19 cellular contexts compared by ENCODE assay signal in genomic region chr7:101868191-101868950, GRCh38. TPM values are rescaled to one million over a fixed set of nuclear protein-coding genes. Genes with fewer than 3 reads are reported as not detected.
DNase-seq lines count a peak whose midpoint lies in the region; ATAC-seq, FAIRE-seq and TF ChIP-seq lines count a peak whose summit lies in the region.
"Had no signal": no experiment of that assay in that cellular context is flagged by ENCODE, and none has a peak within 500 bp of the region (broad histone marks: within the 10 kb centered on the region; RNA-seq: fewer than 3 reads in every experiment).

No MANE protein-coding gene starts in this region.

- H3K56ac ChIP-seq in IMR-90 (ENCODE audit: extremely low read depth, insufficient read depth, low read length) (no peak overlapping the region), H1 (replicated peaks; ENCODE audit: insufficient read length, low read depth, low read length) (no peak overlapping the region)

- in situ Hi-C loops in IMR-90 (cut with MboI; ENCODE audit: low sequenced_read_pairs) = no loop called here

- DNase-seq in Caco-2 (no peak), IMR-90 (no peak), H1 (ENCODE audit: low read depth in 1 of 2, low spot score in 2 of 2) (no peak), osteocyte (ENCODE audit: extremely low spot score, unreplicated experiment) (no peak), GOT3 (lab: John Stamatoyannopoulos, UW) (no peak), NCI-H1048 (lab: John Stamatoyannopoulos, UW) (no peak)
- no peak for DNase-seq in activated CD4-positive, alpha-beta T cell treated with anti-CD3 and anti-CD28 coated beads for 4 hours
- DNase-seq in activated CD8-positive, alpha-beta T cell treated with anti-CD3 and anti-CD28 coated beads for 36 hours = no peak
- DNase-seq: activated CD4-positive, alpha-beta T cell treated with anti-CD3 and anti-CD28 coated beads for 1 hour; CD8-positive, alpha-beta T cell; left colon; NCI-H1694 treated with DMSO at 0.1 percent for 48 hours; NCI-H226; occipital lobe had no signal

- H3K27me3 ChIP-seq in Caco-2 (replicated peaks; ENCODE audit: control insufficient read depth, insufficient read depth, low read length) (no peaks in the 10 kb centered on the region), IMR-90 (ENCODE audit: control insufficient read depth, insufficient read depth, low read length) (no peaks in the 10 kb centered on the region), H1 (replicated peaks in 1 of 4; ENCODE audit: control insufficient read depth in 3 of 4, extremely low read depth in 1 of 4, insufficient read depth in 3 of 4, low read length in 3 of 4) (no peaks in the 10 kb centered on the region)
- H3K27me3 ChIP-seq: gastroesophageal sphincter, right atrium auricular region had no signal

- BruUV-seq in Caco-2 (replicated peaks; lab: Mats Ljungman, UMichigan) = no TSS peak
- BruUV-seq in IMR-90 (replicated peaks; lab: Mats Ljungman, UMichigan) = no TSS peak

- H3K9me1 ChIP-seq in IMR-90 (ENCODE audit: insufficient read depth, low read length) = peaks cover 31% of the 10 kb centered on the region

- H2BK120ac ChIP-seq in IMR-90 (ENCODE audit: low read depth, low read length) (no peak overlapping the region), H1 (replicated peaks; ENCODE audit: low read depth, low read length) (no peak overlapping the region)

- CTCF ChIA-PET in Caco-2 (lab: Charles Lee) (no interaction called here), IMR-90 (lab: Yijun Ruan, JAX) (no interaction called here), H1 (lab: Charles Lee; ENCODE audit: partially characterized antibody) (interaction anchor here (0.9 to 2.3 kb wide), 4 partner anchors 10 to 88 kb away, joined by 3 to 12 read pairs (median 4); no protein-coding TSS in a partner anchor)
- CTCF ChIA-PET in activated CD8-positive, alpha-beta T cell treated with anti-CD3 and anti-CD28 coated beads for 36 hours (lab: Charles Lee) = no interaction called here

- peak overlapping the region; percentile 25 for H2AK9ac ChIP-seq in IMR-90 (replicated peaks; ENCODE audit: low read depth, low read length, poor library complexity)

- H3K36me3 Mint-ChIP-seq in Caco-2 (ENCODE audit: insufficient read depth, unreplicated experiment) (peaks cover 77% of the 10 kb centered on the region), osteocyte (ENCODE audit: unreplicated experiment) (no peaks in the 10 kb centered on the region)
- no peaks in the 10 kb centered on the region for H3K36me3 Mint-ChIP-seq in activated CD8-positive, alpha-beta T cell treated with anti-CD3 and anti-CD28 coated beads for 36 hours (ENCODE audit: low read depth)

- no peak overlapping the region for H4K8ac ChIP-seq in IMR-90 (ENCODE audit: low read depth in 2 of 2, low read length in 2 of 2)
- H4K8ac ChIP-seq in H1 (ENCODE audit: extremely low read depth, insufficient read depth, low read length) = peak overlapping the region; percentile 73; the same call in 1 of the 2 replicates

- peaks cover 69% of the 10 kb centered on the region for H4K20me1 ChIP-seq in IMR-90 (ENCODE audit: insufficient read depth, low read length)
- H4K20me1 ChIP-seq in H1 (replicated peaks in 1 of 2; ENCODE audit: control insufficient read depth in 1 of 2, insufficient read depth in 2 of 2, low read length in 2 of 2) = peaks cover 19 to 31% of the 10 kb centered on the region in 2 experiments

- H3K27me3 Mint-ChIP-seq in Caco-2 (ENCODE audit: insufficient read depth, unreplicated experiment) (no peaks in the 10 kb centered on the region), osteocyte (ENCODE audit: unreplicated experiment) (no peaks in the 10 kb centered on the region)
- no peaks in the 10 kb centered on the region for H3K27me3 Mint-ChIP-seq in activated CD8-positive, alpha-beta T cell treated with anti-CD3 and anti-CD28 coated beads for 36 hours

- H3K4ac ChIP-seq in IMR-90 (ENCODE audit: low read depth, low read length) (no peak overlapping the region), H1 (replicated peaks; ENCODE audit: insufficient read length, low read depth, low read length) (peak overlapping the region; percentile 17)

- no peak overlapping the region for H3K18ac ChIP-seq in IMR-90 (ENCODE audit: low read depth, low read length)
- peak overlapping the region; percentile 60 for H3K18ac ChIP-seq in H1 (ENCODE audit: extremely low read depth, low read length)

- H3K4me2 ChIP-seq in IMR-90 (ENCODE audit: low read depth, low read length) = no peak overlapping the region
- H3K4me2 ChIP-seq in H1 (ENCODE audit: insufficient read depth in 1 of 2, low read depth in 2 of 2, low read length in 2 of 2) = peak overlapping the region in 1 of 2 experiments; percentile 69; a peak in 1 of 4 replicates

- H3K79me2 ChIP-seq in H1 (ENCODE audit: control insufficient read depth in 1 of 2, insufficient read depth in 2 of 2, low read length in 2 of 2) = peaks cover 19 to 100% of the 10 kb centered on the region in 2 experiments

- TF ChIP-seq POLR2A in IMR-90 (IDR thresholded peaks at IDR 0.05; ENCODE audit: low read depth, low read length) (no peak), H1 (IDR thresholded peaks at IDR 0.05; ENCODE audit: control extremely low read depth in 1 of 2, low read depth in 2 of 2, low read length in 2 of 2) (no peak)

- H3K4me1 ChIP-seq in Caco-2 = peaks cover 35% of the 10 kb centered on the region
- peaks cover 27% of the 10 kb centered on the region for H3K4me1 ChIP-seq in IMR-90 (ENCODE audit: control insufficient read depth, insufficient read depth, low read length)
- peaks cover 3 to 26% (median 22%) of the 10 kb centered on the region in 4 experiments for H3K4me1 ChIP-seq in H1 (replicated peaks in 1 of 4; ENCODE audit: control insufficient read depth in 3 of 4, insufficient read depth in 4 of 4, low read length in 3 of 4)

- H3K9me3 ChIP-seq in Caco-2 (no peaks in the 10 kb centered on the region), IMR-90 (ENCODE audit: control insufficient read depth, insufficient read depth, low read length) (no peaks in the 10 kb centered on the region), H1 (ENCODE audit: insufficient read depth in 2 of 2, low read depth in 1 of 2, low read length in 1 of 2) (no peaks in the 10 kb centered on the region)
- H3K9me3 ChIP-seq: gastroesophageal sphincter, right atrium auricular region had no signal

- intact Hi-C loops in Caco-2 (cut with micrococcal nuclease; ENCODE audit: unreplicated experiment) = no loop called here
- intact Hi-C loops in IMR-90 (cut with micrococcal nuclease) = no loop called here
- intact Hi-C loops in activated CD8-positive, alpha-beta T cell treated with anti-CD3 and anti-CD28 coated beads for 36 hours (cut with micrococcal nuclease) = no loop called here

- H3K4me1 Mint-ChIP-seq in Caco-2 (ENCODE audit: low read depth, unreplicated experiment) (peaks cover 43% of the 10 kb centered on the region), osteocyte (ENCODE audit: unreplicated experiment) (peaks cover 43% of the 10 kb centered on the region)
- peaks cover 40% of the 10 kb centered on the region for H3K4me1 Mint-ChIP-seq in activated CD8-positive, alpha-beta T cell treated with anti-CD3 and anti-CD28 coated beads for 36 hours (ENCODE audit: low read depth)

- 73% methylated on average over 7 of the region's 11 CpGs; no CpG with 5 or more reads in 1 of the 2 experiments for WGBS in IMR-90 (ENCODE audit: extremely low coverage in 2 of 2, insufficient read length in 1 of 2), 2 experiments
- 79% methylated on average over 10 of the region's 11 CpGs; no CpG with 5 or more reads in 1 of the 2 experiments for WGBS in H1 (ENCODE audit: extremely low coverage in 1 of 2, insufficient coverage in 1 of 2, insufficient read length in 1 of 2, insufficient replicate concordance in 2 of 2, low coverage in 1 of 2, low lambda C conversion rate in 2 of 2, missing lambda C conversion rate in 1 of 2), 2 experiments

- H2AFZ ChIP-seq in IMR-90 (replicated peaks; ENCODE audit: low read length, poor library complexity) (peak overlapping the region; percentile 51), H1 (ENCODE audit: low read length) (no peak overlapping the region)

- H3K14ac ChIP-seq in IMR-90 (replicated peaks; ENCODE audit: low read depth, low read length) (no peak overlapping the region), H1 (ENCODE audit: insufficient read length) (no peak overlapping the region)

- no peak overlapping the region for H2BK5ac ChIP-seq in IMR-90 (ENCODE audit: low read depth, low read length, poor library complexity, severe bottlenecking)
- peak overlapping the region; percentile 92 for H2BK5ac ChIP-seq in H1 (ENCODE audit: low read depth, low read length)

- no peaks in the 10 kb centered on the region for H3K9me3 Mint-ChIP-seq in Caco-2 (ENCODE audit: unreplicated experiment)
- no peaks in the 10 kb centered on the region for H3K9me3 Mint-ChIP-seq in osteocyte (ENCODE audit: unreplicated experiment)
- no peaks in the 10 kb centered on the region for H3K9me3 Mint-ChIP-seq in activated CD8-positive, alpha-beta T cell treated with anti-CD3 and anti-CD28 coated beads for 36 hours
- H3K9me3 Mint-ChIP-seq: activated T-helper 2 cell treated with anti-CD3 and anti-CD28 coated beads, Interferon-gamma antibody, Interleukin-2, Interleukin-4, amounts not matched to agents 10 μg/mL and 5 μg/mL and 100 μg/mL, durations not matched to agents 14 hours and 24 hours and 36 hours; CD8-positive, alpha-beta T cell had no signal

- H3K79me1 ChIP-seq in IMR-90 (ENCODE audit: low read depth in 1 of 2, low read length in 2 of 2) (peaks cover 42 to 84% of the 10 kb centered on the region in 2 experiments), H1 (ENCODE audit: low read depth, low read length) (peaks cover 27% of the 10 kb centered on the region)

- H2BK20ac ChIP-seq in IMR-90 (ENCODE audit: low read depth, low read length) (no peak overlapping the region), H1 (ENCODE audit: low read length) (no peak overlapping the region)

- H3K36me3 ChIP-seq in Caco-2 (ENCODE audit: control insufficient read depth, insufficient read depth, low read length) (no peaks in the 10 kb centered on the region; the same call in 1 of the 2 replicates), IMR-90 (ENCODE audit: control insufficient read depth, insufficient read depth, low read length) (no peaks in the 10 kb centered on the region), H1 (ENCODE audit: control insufficient read depth in 2 of 4, insufficient read depth in 4 of 4, low read length in 3 of 4) (no peaks in the 10 kb centered on the region; a peak in 1 of 8 replicates)
- H3K36me3 ChIP-seq: gastroesophageal sphincter, right atrium auricular region had no signal

- 0 out of 2 replicates have a peak overlapping the region, but pooled peaks have one; percentile 23 for H4K91ac ChIP-seq in IMR-90 (ENCODE audit: insufficient read depth, low read depth, low read length)
- H4K91ac ChIP-seq in H1 (replicated peaks; ENCODE audit: insufficient read length, low read length) = peak overlapping the region; percentile 22

- TF ChIP-seq RAD21 in IMR-90 (IDR thresholded peaks at IDR 0.05; ENCODE audit: low read length) (no peak), H1 (IDR thresholded peaks at IDR 0.05 in 1 of 2, conservative IDR thresholded peaks at IDR 0.05 in 1 of 2; ENCODE audit: low read depth in 2 of 2, low read length in 2 of 2) (no peak)

- peak overlapping the region; percentile 11; the same call in 1 of the 2 replicates for H2AK5ac ChIP-seq in IMR-90 (ENCODE audit: low read depth, low read length)
- peak overlapping the region; percentile 18 for H2AK5ac ChIP-seq in H1 (ENCODE audit: low read depth, low read length)

- H3K23me2 ChIP-seq in H1 (ENCODE audit: low read depth, low read length) = 0 out of 2 replicates have a peak, but pooled peaks cover 6% of the 10 kb centered on the region

- H2BK12ac ChIP-seq in H1 (ENCODE audit: low read depth, low read length) = peak overlapping the region; percentile 77

- H2BK15ac ChIP-seq in IMR-90 (ENCODE audit: low read depth, low read length) = no peak overlapping the region
- H2BK15ac ChIP-seq in H1 (ENCODE audit: low read length) = peak overlapping the region; percentile 81; the same call in 1 of the 2 replicates

- POLR2A ChIA-PET in Caco-2 (lab: Charles Lee) (no interaction called here), IMR-90 (lab: Charles Lee; ENCODE audit: unreplicated experiment) (no interaction called here), H1 (lab: Charles Lee; ENCODE audit: partially characterized antibody) (interaction anchor here (0.7 to 1.2 kb wide), 2 partner anchors 10 to 18 kb away, joined by 3 read pairs; no protein-coding TSS in a partner anchor)
- POLR2A ChIA-PET in activated CD8-positive, alpha-beta T cell treated with anti-CD3 and anti-CD28 coated beads for 36 hours (lab: Charles Lee) = no interaction called here

- H3K4me3 ChIP-seq in Caco-2 (ENCODE audit: low read depth, low read length) = no peak overlapping the region
- no peak overlapping the region for H3K4me3 ChIP-seq in IMR-90 (ENCODE audit: insufficient read depth, low read depth, low read length)
- H3K4me3 ChIP-seq in H1 (ENCODE audit: extremely low read depth in 1 of 4, insufficient read depth in 2 of 4, low read depth in 3 of 4, low read length in 4 of 4) = no peak overlapping the region
- H3K4me3 ChIP-seq: gastroesophageal sphincter, right atrium auricular region, SK-N-MC had no signal

- dilution Hi-C loops in IMR-90 (cut with HindIII; ENCODE audit: low sequenced_read_pairs, unreplicated experiment) = no loop called here

- H3K23ac ChIP-seq in IMR-90 (ENCODE audit: low read depth, low read length) = no peak overlapping the region; the same call in 1 of the 2 replicates
- H3K23ac ChIP-seq in H1 (ENCODE audit: insufficient read length) = no peak overlapping the region

- ATAC-seq in IMR-90 (ENCODE audit: low read depth) = no peak
- ATAC-seq in activated CD8-positive, alpha-beta T cell treated with anti-CD3 and anti-CD28 coated beads for 36 hours = no peak
- ATAC-seq: CD8-positive, alpha-beta T cell; gastroesophageal sphincter had no signal

- H4K5ac ChIP-seq in IMR-90 (ENCODE audit: low read depth, low read length) (no peak overlapping the region; the same call in 1 of the 2 replicates), H1 (ENCODE audit: insufficient read length, low read depth, low read length) (no peak overlapping the region)

- H3K27ac ChIP-seq in IMR-90 (ENCODE audit: insufficient read depth, low read length) (no peak overlapping the region), H1 (ENCODE audit: low read depth, low read length) (0 out of 2 replicates have a peak overlapping the region, but pooled peaks have one; percentile 35)
- H3K27ac ChIP-seq: gastroesophageal sphincter, SK-N-MC had no signal

- FAIRE-seq in H1 (lab: Jason Lieb, UNC) = no peak
- FAIRE-seq: RCC 7860 had no signal

- H3K4me3 Mint-ChIP-seq in Caco-2 (ENCODE audit: unreplicated experiment) = peak overlapping the region; percentile 75
- no peak overlapping the region for H3K4me3 Mint-ChIP-seq in osteocyte (ENCODE audit: unreplicated experiment)
- no peak overlapping the region for H3K4me3 Mint-ChIP-seq in activated CD8-positive, alpha-beta T cell treated with anti-CD3 and anti-CD28 coated beads for 36 hours
- H3K4me3 Mint-ChIP-seq: CD8-positive, alpha-beta T cell had no signal

- H3K9ac ChIP-seq in IMR-90 (ENCODE audit: low read depth, low read length) = no peak overlapping the region
- H3K9ac ChIP-seq in H1 (replicated peaks in 1 of 4; ENCODE audit: extremely low read depth in 1 of 4, low read depth in 3 of 4, low read length in 3 of 4) = no peak overlapping the region

- no peak for TF ChIP-seq CTCF in Caco-2 (IDR thresholded peaks at IDR 0.05; ENCODE audit: insufficient read depth in 1 of 2, low read depth in 1 of 2, low read length in 1 of 2, severe bottlenecking in 1 of 2, unreplicated experiment in 1 of 2)
- TF ChIP-seq CTCF in IMR-90 (conservative IDR thresholded peaks at IDR 0.05; ENCODE audit: low read depth, low read length) = no peak
- no peak for TF ChIP-seq CTCF in H1 (IDR thresholded peaks at IDR 0.05; ENCODE audit: control extremely low read depth in 1 of 3, insufficient read depth in 1 of 3, low read depth in 1 of 3, low read length in 3 of 3)
- TF ChIP-seq CTCF in osteocyte (IDR thresholded peaks at IDR 0.05) = no peak
- TF ChIP-seq CTCF in activated CD8-positive, alpha-beta T cell treated with anti-CD3 and anti-CD28 coated beads for 36 hours (IDR thresholded peaks at IDR 0.05) = no peak

- peak overlapping the region; percentile 91 for H3K27ac Mint-ChIP-seq in Caco-2 (ENCODE audit: unreplicated experiment)
- peak overlapping the region; percentile 21 for H3K27ac Mint-ChIP-seq in osteocyte (ENCODE audit: unreplicated experiment)
- H3K27ac Mint-ChIP-seq in activated CD8-positive, alpha-beta T cell treated with anti-CD3 and anti-CD28 coated beads for 36 hours = no peak overlapping the region
- H3K27ac Mint-ChIP-seq: activated T-helper 2 cell treated with anti-CD3 and anti-CD28 coated beads, Interferon-gamma antibody, Interleukin-2, Interleukin-4, amounts not matched to agents 10 μg/mL and 5 μg/mL and 100 μg/mL, durations not matched to agents 14 hours and 24 hours and 36 hours; CD8-positive, alpha-beta T cell had no signal

- TF ChIP-seq EP300 in H1 (IDR thresholded peaks at IDR 0.05; ENCODE audit: borderline replicate concordance in 1 of 2, low read depth in 2 of 2, low read length in 2 of 2) = no peak

RNA-seq across cellular contexts. Expression of gene CUX1, which starts 50.9 kb away (rescaled TPM):
- total RNA-seq in Caco-2 (2022) (113 and 116 TPM in 2 replicates), IMR-90 (2012; rRNA removed) (19.7 TPM in 2 replicates), osteocyte (87.1 and 89.1 TPM in 2 replicates)
- polyA plus RNA-seq in IMR-90 (2012; rRNA removed) (45.2 and 46.4 TPM in 2 replicates), H1 (2011; rRNA removed) (21.6 and 33.1 TPM in 2 replicates)
- 45.4 and 65.3 TPM in 2 replicates for polyA plus RNA-seq in IMR-90 (2012; cell fraction: cytosol; rRNA removed)
- polyA plus RNA-seq in IMR-90 (2012; cell fraction: nucleus; rRNA removed; ENCODE audit: low replicate concordance) = 19.7 and 27.9 TPM in 2 replicates
- 53.8 and 65.9 TPM in 2 replicates for total RNA-seq in H1 (2021; fragmentation: NEBNext Ultra II Directional; extraction: Animal tissue kit (Norgen Biotek cat#: 25700))
- 17.0 TPM for polyA plus RNA-seq in H1 (2011; cell fraction: cytosol; rRNA removed)
- 36.0 TPM for polyA plus RNA-seq in H1 (2011; cell fraction: nucleus; rRNA removed)
- polyA plus RNA-seq in H1 (2012, experiment 1 of 2) = 21.0 to 31.0 TPM (median 29.1 TPM) in 4 replicates
- 18.8 TPM for polyA plus RNA-seq in H1 (2012, experiment 2 of 2)
- 32.6 TPM for polyA plus RNA-seq in H1 (2013, experiment 1 of 2)
- 35.1 TPM for polyA plus RNA-seq in H1 (2013, experiment 2 of 2)
- 34.6 and 44.1 TPM in 2 replicates for polyA minus RNA-seq in H1 (2011; rRNA and poly(A)+ RNA removed)
- 30.0 TPM for polyA minus RNA-seq in H1 (2011; cell fraction: cytosol; rRNA and poly(A)+ RNA removed)
- 71.2 TPM for polyA minus RNA-seq in H1 (2011; cell fraction: nucleus; rRNA and poly(A)+ RNA removed)
- 10 to 100 TPM; 20.2 to 20.4 TPM for total RNA-seq in activated CD8-positive, alpha-beta T cell treated with anti-CD3 and anti-CD28 coated beads for 36 hours
